Comparison of ENCODE assay signal across 15 cellular contexts in the genomic region with DNA sequence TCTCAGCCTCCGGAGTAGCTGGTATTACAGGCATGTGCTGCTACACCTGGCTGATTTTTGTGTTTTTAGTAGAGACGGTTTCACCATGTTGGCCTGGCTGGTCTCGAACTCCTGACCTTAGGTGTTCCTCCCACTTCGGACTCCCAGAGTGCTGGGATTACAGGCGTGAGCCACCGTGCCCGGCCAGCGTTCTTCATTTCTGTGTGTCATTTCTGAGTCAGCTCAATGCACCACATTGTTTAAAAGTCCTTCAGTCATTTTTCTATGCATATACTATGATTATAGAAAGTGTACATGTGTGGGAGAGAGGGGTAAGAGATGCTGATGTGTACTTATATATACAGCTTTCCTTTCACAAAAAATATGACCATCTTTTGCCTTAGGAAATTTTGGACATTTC. TPM values are rescaled to one million over a fixed set of nuclear protein-coding genes. Genes with fewer than 3 reads are reported as not detected.
A peak's percentile ranks its signal among the peaks of the same experiment; 100 is the strongest.
DNase-seq lines count a peak whose midpoint lies in the region; ATAC-seq, FAIRE-seq and TF ChIP-seq lines count a peak whose summit lies in the region.
"Had no signal": no experiment of that assay in that cellular context is flagged by ENCODE, and none has a peak within 500 bp of the region (broad histone marks: within the 10 kb centered on the region; RNA-seq: fewer than 3 reads in every experiment).

No MANE protein-coding gene starts in this region.

- H4K8ac ChIP-seq in trophoblast cell (ENCODE audit: low read depth, low read length), result no peak overlapping the region

- H3K4me3 ChIP-seq in Loucy (ENCODE audit: low read length, poor library complexity, severe bottlenecking), result peak overlapping the region; percentile 85
- no peak overlapping the region for H3K4me3 ChIP-seq in astrocyte (ENCODE audit: insufficient read depth, low read depth, low read length)
- H3K4me3 ChIP-seq in trophoblast cell (ENCODE audit: low read depth, low read length), result no peak overlapping the region
- H3K4me3 ChIP-seq: ovary had no signal

- H3K27ac Mint-ChIP-seq in activated CD8-positive, alpha-beta memory T cell treated with anti-CD3 and anti-CD28 coated beads, Interleukin-2, amount 10 ng/mL, durations not matched to agents 7 days and 5 days, result no peak overlapping the region
- H3K27ac Mint-ChIP-seq in astrocyte (ENCODE audit: unreplicated experiment), result no peak overlapping the region

- no peak overlapping the region for H2BK5ac ChIP-seq in trophoblast cell (ENCODE audit: low read depth, low read length, poor library complexity)

- intact Hi-C loops in left ventricle myocardium superior (cut with micrococcal nuclease), result no loop called here

- no peak overlapping the region for H3K14ac ChIP-seq in trophoblast cell (ENCODE audit: low read length)

- no peak overlapping the region for H3K9ac ChIP-seq in Loucy (ENCODE audit: low read depth, low read length, poor library complexity, severe bottlenecking)
- H3K9ac ChIP-seq in astrocyte (ENCODE audit: low read length), result no peak overlapping the region
- no peak overlapping the region for H3K9ac ChIP-seq in trophoblast cell (ENCODE audit: low read length)

- peaks cover 2% of the 10 kb centered on the region for H3K79me1 ChIP-seq in trophoblast cell (ENCODE audit: low read length)

- no peak overlapping the region for H4K91ac ChIP-seq in trophoblast cell (ENCODE audit: low read depth, low read length)

- H3K27me3 ChIP-seq in Loucy (ENCODE audit: insufficient read depth, low read length, poor library complexity, severe bottlenecking), result no peaks in the 10 kb centered on the region
- H3K27me3 ChIP-seq in astrocyte (ENCODE audit: insufficient read depth, low read length), result no peaks in the 10 kb centered on the region
- no peaks in the 10 kb centered on the region for H3K27me3 ChIP-seq in trophoblast cell (ENCODE audit: insufficient read depth, low read length)
- H3K27me3 ChIP-seq: ovary had no signal

- FAIRE-seq in astrocyte (lab: Jason Lieb, UNC), result no peak

- H4K20me1 ChIP-seq in Loucy (ENCODE audit: insufficient read depth, low read length, poor library complexity, severe bottlenecking), result no peaks in the 10 kb centered on the region
- H4K20me1 ChIP-seq in astrocyte (ENCODE audit: insufficient read depth, low read length), result peaks cover 7% of the 10 kb centered on the region

- no peak for DNase-seq in activated CD8-positive, alpha-beta memory T cell treated with anti-CD3 and anti-CD28 coated beads, Interleukin-2, amount 10 ng/mL, durations not matched to agents 7 days and 5 days
- DNase-seq in activated CD8-positive, alpha-beta memory T cell treated with anti-CD3 and anti-CD28 coated beads, Interleukin-2, amount 50 U/mL, for 4 hours, result no peak
- no peak for DNase-seq in astrocyte (ENCODE audit: low read depth)
- DNase-seq in trophoblast cell, result no peak
- DNase-seq in left ventricle myocardium superior, result no peak
- no peak for DNase-seq in middle frontal gyrus (ENCODE audit: extremely low spot score, low spot score)
- DNase-seq: activated CD8-positive, alpha-beta memory T cell treated with anti-CD3 and anti-CD28 coated beads, Interleukin-2, amount 50 U/mL, for 48 hours; EL; head of caudate nucleus; ovary; stimulated activated CD4-positive, alpha-beta T cell treated with anti-CD3 and anti-CD28 coated beads, Interleukin-12 subunit alpha, Interleukin-12 subunit beta, amount 100 ng/mL, for 4 hours; T1000 had no signal

- no peak for TF ChIP-seq CTCF in Loucy (conservative IDR thresholded peaks at IDR 0.05; ENCODE audit: low read length)
- no peak for TF ChIP-seq CTCF in astrocyte (IDR thresholded peaks at IDR 0.05; ENCODE audit: insufficient read depth, low read depth, low read length)

- H3K79me2 ChIP-seq in Loucy (ENCODE audit: insufficient read depth, low read length) (peaks cover 55% of the 10 kb centered on the region), astrocyte (ENCODE audit: insufficient read depth, low read length) (peaks cover 70% of the 10 kb centered on the region), trophoblast cell (ENCODE audit: control insufficient read depth, insufficient read depth, low read length, poor library complexity) (peaks cover 3% of the 10 kb centered on the region)

- H2BK12ac ChIP-seq in trophoblast cell (ENCODE audit: low read length), result no peak overlapping the region

- H3K9me2 ChIP-seq in Loucy (replicated peaks; ENCODE audit: low read depth, low read length), result no peaks in the 10 kb centered on the region

- H3K4me3 Mint-ChIP-seq in activated CD8-positive, alpha-beta memory T cell treated with anti-CD3 and anti-CD28 coated beads, Interleukin-2, amount 10 ng/mL, durations not matched to agents 7 days and 5 days, result peak overlapping the region; percentile 38
- peak overlapping the region; percentile 52 for H3K4me3 Mint-ChIP-seq in astrocyte (ENCODE audit: unreplicated experiment)

- H3K36me3 Mint-ChIP-seq in activated CD8-positive, alpha-beta memory T cell treated with anti-CD3 and anti-CD28 coated beads, Interleukin-2, amount 10 ng/mL, durations not matched to agents 7 days and 5 days, result peaks cover 12% of the 10 kb centered on the region
- no peaks in the 10 kb centered on the region for H3K36me3 Mint-ChIP-seq in astrocyte (ENCODE audit: low read depth, unreplicated experiment)

- H2AFZ ChIP-seq in Loucy (ENCODE audit: low read length), result no peak overlapping the region
- no peak overlapping the region for H2AFZ ChIP-seq in astrocyte (ENCODE audit: low read depth, low read length)
- no peak overlapping the region for H2AFZ ChIP-seq in trophoblast cell (ENCODE audit: insufficient read depth, low read length, poor library complexity)

- CTCF ChIA-PET in activated CD8-positive, alpha-beta memory T cell treated with anti-CD3 and anti-CD28 coated beads, Interleukin-2, amount 10 ng/mL, durations not matched to agents 7 days and 5 days (lab: Charles Lee), result no interaction called here

- H3K36me3 ChIP-seq in Loucy (ENCODE audit: insufficient read depth, low read length), result no peaks in the 10 kb centered on the region
- H3K36me3 ChIP-seq in astrocyte (ENCODE audit: insufficient read depth, low read length), result no peaks in the 10 kb centered on the region
- peaks cover 0 to 3% of the 10 kb centered on the region in 2 experiments for H3K36me3 ChIP-seq in trophoblast cell (ENCODE audit: control insufficient read depth in 1 of 2, insufficient read depth in 2 of 2, low read length in 2 of 2)
- H3K36me3 ChIP-seq: ovary had no signal

- no peaks in the 10 kb centered on the region for H3F3A ChIP-seq in Loucy (ENCODE audit: low read depth)

- H3K27ac ChIP-seq in astrocyte (ENCODE audit: low read depth, low read length) (no peak overlapping the region), trophoblast cell (ENCODE audit: low read depth, low read length) (no peak overlapping the region)
- H3K27ac ChIP-seq: ovary had no signal

- H3K27me3 Mint-ChIP-seq in activated CD8-positive, alpha-beta memory T cell treated with anti-CD3 and anti-CD28 coated beads, Interleukin-2, amount 10 ng/mL, durations not matched to agents 7 days and 5 days, result no peaks in the 10 kb centered on the region
- H3K27me3 Mint-ChIP-seq in astrocyte (ENCODE audit: low read depth, unreplicated experiment), result no peaks in the 10 kb centered on the region

- H3K4me1 ChIP-seq in Loucy (ENCODE audit: insufficient read depth, low read length, poor library complexity, severe bottlenecking) (peaks cover 45% of the 10 kb centered on the region), astrocyte (ENCODE audit: insufficient read depth, low read length) (peaks cover 13% of the 10 kb centered on the region), trophoblast cell (ENCODE audit: control insufficient read depth in 1 of 2, insufficient read depth in 2 of 2, low read length in 2 of 2) (no peaks in the 10 kb centered on the region)

- no peak overlapping the region for H4K12ac ChIP-seq in trophoblast cell (ENCODE audit: low read depth, low read length)

- H2BK120ac ChIP-seq in trophoblast cell (ENCODE audit: insufficient read depth, low read length, poor library complexity), result no peak overlapping the region

- H3K4ac ChIP-seq in trophoblast cell (ENCODE audit: low read depth, low read length), result peak overlapping the region; percentile 36

- no peak for ATAC-seq in activated CD8-positive, alpha-beta memory T cell treated with anti-CD3 and anti-CD28 coated beads, Interleukin-2, amount 10 ng/mL, durations not matched to agents 7 days and 5 days
- no peak for ATAC-seq in left ventricle myocardium superior
- ATAC-seq in GM21576 (IDR thresholded peaks at IDR 0.05; ENCODE audit: unreplicated experiment), result no peak
- ATAC-seq: left lobe of liver had no signal

- H3K4me2 ChIP-seq in Loucy (ENCODE audit: low read depth, low read length, poor library complexity, severe bottlenecking), result peak overlapping the region; percentile 93
- peak overlapping the region; percentile 90 for H3K4me2 ChIP-seq in astrocyte (ENCODE audit: low read length)
- H3K4me2 ChIP-seq in trophoblast cell (ENCODE audit: low read length), result no peak overlapping the region

- H2AK5ac ChIP-seq in trophoblast cell (ENCODE audit: low read length), result no peak overlapping the region

- no peaks in the 10 kb centered on the region for H3K9me3 Mint-ChIP-seq in activated CD8-positive, alpha-beta memory T cell treated with anti-CD3 and anti-CD28 coated beads, Interleukin-2, amount 10 ng/mL, durations not matched to agents 7 days and 5 days (ENCODE audit: low read depth)
- H3K9me3 Mint-ChIP-seq in astrocyte (ENCODE audit: unreplicated experiment), result no peaks in the 10 kb centered on the region

- no peak overlapping the region for H3K23ac ChIP-seq in trophoblast cell (ENCODE audit: low read length)

- no CpG with 5 or more reads among the region's 8 CpGs for WGBS in trophoblast cell (ENCODE audit: extremely low coverage, insufficient coverage, insufficient read length)

- H3K9me3 ChIP-seq in Loucy (ENCODE audit: insufficient read depth, low read depth, low read length) (no peaks in the 10 kb centered on the region), astrocyte (ENCODE audit: insufficient read depth, low read depth, low read length) (no peaks in the 10 kb centered on the region), trophoblast cell (ENCODE audit: insufficient read depth, low read depth, low read length) (no peaks in the 10 kb centered on the region)
- H3K9me3 ChIP-seq: ovary had no signal

- no peak overlapping the region for H3K18ac ChIP-seq in trophoblast cell (ENCODE audit: low read length)

- peaks cover 47% of the 10 kb centered on the region for H3K4me1 Mint-ChIP-seq in activated CD8-positive, alpha-beta memory T cell treated with anti-CD3 and anti-CD28 coated beads, Interleukin-2, amount 10 ng/mL, durations not matched to agents 7 days and 5 days
- H3K4me1 Mint-ChIP-seq in astrocyte (ENCODE audit: low read depth, unreplicated experiment), result peaks cover 6% of the 10 kb centered on the region

RNA-seq across cellular contexts. Expression of a gene that starts 2.1 kb away (rescaled TPM):
- total RNA-seq in activated CD8-positive, alpha-beta memory T cell treated with anti-CD3 and anti-CD28 coated beads, Interleukin-2, amount 10 ng/mL, durations not matched to agents 7 days and 5 days, result 10 to 100 TPM; 30.1 to 32.8 TPM
- total RNA-seq in astrocyte, result 17.2 and 22.7 TPM in 2 replicates
- polyA plus RNA-seq in trophoblast cell (2013), result 11.0 and 12.1 TPM in 2 replicates
- total RNA-seq in left ventricle myocardium superior, result 3.6 TPM

RNA-seq across cellular contexts. Expression of a gene that starts 2.3 kb away (rescaled TPM):
- total RNA-seq in activated CD8-positive, alpha-beta memory T cell treated with anti-CD3 and anti-CD28 coated beads, Interleukin-2, amount 10 ng/mL, durations not matched to agents 7 days and 5 days, result 1 to 10 TPM; 1.7 to 2.9 TPM
- 2.5 and 3.1 TPM in 2 replicates for total RNA-seq in astrocyte
- 1.2 and 1.3 TPM in 2 replicates for polyA plus RNA-seq in trophoblast cell (2013)
- 0.99 TPM for total RNA-seq in left ventricle myocardium superior
